In the genomic region with DNA sequence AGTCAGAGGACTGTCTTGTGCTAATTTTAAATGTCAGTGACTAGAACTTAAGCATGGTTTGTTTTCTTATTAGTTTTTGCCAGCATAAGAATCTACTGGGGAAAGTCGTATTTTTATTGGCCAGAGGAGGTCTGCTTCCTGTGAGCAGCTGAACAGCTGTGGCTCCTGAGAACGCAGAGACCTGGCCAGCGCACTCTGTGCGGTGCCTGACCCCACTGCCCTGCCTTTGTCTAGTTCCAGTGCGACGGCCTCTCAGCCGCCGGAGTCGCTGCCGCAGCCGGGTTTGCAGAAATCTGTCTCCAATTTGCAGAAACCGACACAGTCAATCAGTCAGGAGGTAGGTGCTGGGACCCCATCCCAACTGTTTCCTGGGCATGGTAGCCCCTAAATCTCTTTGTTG, we compare ENCODE assay signal across 13 cellular contexts. TPM values are rescaled to one million over a fixed set of nuclear protein-coding genes. Genes with fewer than 3 reads are reported as not detected.
DNase-seq lines count a peak whose midpoint lies in the region; ATAC-seq and TF ChIP-seq lines count a peak whose summit lies in the region.
"Had no signal": no experiment of that assay in that cellular context is flagged by ENCODE, and none has a peak within 500 bp of the region (broad histone marks: within the 10 kb centered on the region; RNA-seq: fewer than 3 reads in every experiment).

No MANE protein-coding gene starts in this region.

- H3K4me1 ChIP-seq in neural progenitor cell: peaks cover 44% of the 10 kb centered on the region
- H3K4me1 ChIP-seq: BE2C had no signal

- H3K36me3 Mint-ChIP-seq in T-helper 17 cell (ENCODE audit: low read depth) (peaks cover 9% of the 10 kb centered on the region), neural progenitor cell (peaks cover 64% of the 10 kb centered on the region)

- ATAC-seq in T-helper 17 cell: no peak
- ATAC-seq in HG03520 (IDR thresholded peaks at IDR 0.05; ENCODE audit: unreplicated experiment): no peak

- no peak overlapping the region for H2AFZ ChIP-seq in neural progenitor cell (replicated peaks)

- no peaks in the 10 kb centered on the region for H3K27me3 ChIP-seq in neural progenitor cell
- no peaks in the 10 kb centered on the region for H3K27me3 ChIP-seq in MG63
- H3K27me3 ChIP-seq: BE2C had no signal

- H3K4me2 ChIP-seq in neural progenitor cell: peak overlapping the region; percentile 18

- peaks cover 100% of the 10 kb centered on the region for H3K79me2 ChIP-seq in neural progenitor cell (ENCODE audit: low read depth)

- peak overlapping the region; percentile 61 for H3K27ac Mint-ChIP-seq in T-helper 17 cell
- no peak overlapping the region for H3K27ac Mint-ChIP-seq in neural progenitor cell

- H4K20me1 ChIP-seq in neural progenitor cell (ENCODE audit: low read depth): peaks cover 100% of the 10 kb centered on the region

- no peak overlapping the region for H3K4me3 Mint-ChIP-seq in T-helper 17 cell
- H3K4me3 Mint-ChIP-seq in neural progenitor cell: no peak overlapping the region
- H3K4me3 Mint-ChIP-seq: immature natural killer cell had no signal

- DNase-seq in ELF-1 (ENCODE audit: low read depth, low spot score) (peak; percentile 45), T-helper 17 cell (no peak), fibroblast of the aortic adventitia (ENCODE audit: low read depth) (peak; percentile 15), neural progenitor cell (ENCODE audit: low spot score) (peak; percentile 55), GM19238 (ENCODE audit: insufficient read length, low spot score) (no peak), MG63 (no peak), NCI-H1417 treated with DMSO at 0.1 percent for 48 hours (lab: John Stamatoyannopoulos, UW) (no peak)
- DNase-seq: BE2C; immature natural killer cell; midbrain; NK-92 treated with Interleukin-12 subunit alpha and Interleukin-12 subunit beta, amount 100 ng/mL, for 24 hours; stimulated activated CD4-positive, alpha-beta T cell treated with anti-CD3 and anti-CD28 coated beads, Interleukin-4, amount 100 ng/mL, for 1 hour had no signal

- no peak for TF ChIP-seq CTCF in fibroblast of the aortic adventitia (IDR thresholded peaks at IDR 0.05; ENCODE audit: insufficient read depth, low read length)
- no peak for TF ChIP-seq CTCF in neural progenitor cell (IDR thresholded peaks at IDR 0.05)

- H3K4me3 ChIP-seq in fibroblast of the aortic adventitia (ENCODE audit: low read depth, low read length) (no peak overlapping the region), neural progenitor cell (no peak overlapping the region), MG63 (no peak overlapping the region)

- peaks cover 22% of the 10 kb centered on the region for H3K36me3 ChIP-seq in neural progenitor cell
- peaks cover 83% of the 10 kb centered on the region for H3K36me3 ChIP-seq in MG63

- H3K4me1 Mint-ChIP-seq in T-helper 17 cell: peaks cover 14% of the 10 kb centered on the region
- H3K4me1 Mint-ChIP-seq in neural progenitor cell: peaks cover 36% of the 10 kb centered on the region

- H3F3A ChIP-seq in neural progenitor cell (ENCODE audit: low read depth): peaks cover 62% of the 10 kb centered on the region

- H3K27me3 Mint-ChIP-seq in T-helper 17 cell (no peaks in the 10 kb centered on the region), neural progenitor cell (ENCODE audit: insufficient read depth, low read depth) (peaks cover 2% of the 10 kb centered on the region)

- peak overlapping the region; percentile 50 for H3K27ac ChIP-seq in neural progenitor cell

- H3K9me3 ChIP-seq in T-helper 17 cell (ENCODE audit: control insufficient read depth, low read length, poor library complexity, severe bottlenecking) (no peaks in the 10 kb centered on the region), neural progenitor cell (ENCODE audit: low read depth) (no peaks in the 10 kb centered on the region), MG63 (no peaks in the 10 kb centered on the region)
- H3K9me3 ChIP-seq: BE2C had no signal

- H3K9ac ChIP-seq in neural progenitor cell: no peak overlapping the region

- H3K9me3 Mint-ChIP-seq in neural progenitor cell: no peaks in the 10 kb centered on the region
- H3K9me3 Mint-ChIP-seq: immature natural killer cell had no signal

RNA-seq across cellular contexts. Expression of a gene that starts 42.5 kb away (rescaled TPM):
- 100 to 1,000 TPM; 193 to 241 TPM for total RNA-seq in T-helper 17 cell
- total RNA-seq in fibroblast of the aortic adventitia (ENCODE audit: low replicate concordance): 69.7 and 162 TPM in 2 replicates
- 139 and 148 TPM in 2 replicates for total RNA-seq in neural progenitor cell (ENCODE audit: low replicate concordance)
- total RNA-seq in MG63 (2014; rRNA removed; shearing (Covaris generic); ENCODE audit: low replicate concordance): 24.0 and 39.2 TPM in 2 replicates

Comparison
In these comparisons a context has a peak if more than half of its experiments do, and no peak if none do; other contexts are left out.
1. DNase-seq: peak in ELF-1 (single experiment), fibroblast of the aortic adventitia (single experiment) and neural progenitor cell (single experiment); none in T-helper 17 cell (0 of 3), GM19238 (single experiment), MG63 (single experiment) and NCI-H1417 treated with DMSO at 0.1 percent for 48 hours (single experiment).